ENCODE assay signal across 1 cellular context in genomic region chr5:111301264-111301663, GRCh38.
A peak's percentile ranks its signal among the peaks of the same experiment; 100 is the strongest.
TF ChIP-seq lines count a peak whose summit lies in the region.

No MANE protein-coding gene starts in this region.

TF ChIP-seq in K562, 482 proteins besides CTCF, POLR2A, EP300 and RAD21 (continued from another document):
- no peak for TF ChIP-seq CUX1 (CRISPR knock-in tag; IDR thresholded peaks at IDR 0.05)
- peak; percentile 57; the same call in 1 of the 2 replicates for TF ChIP-seq POLR2H (tag; IDR thresholded peaks at IDR 0.05; ENCODE audit: low read depth)
- TF ChIP-seq THRA (IDR thresholded peaks at IDR 0.05), result no peak
- TF ChIP-seq ATF3 (IDR thresholded peaks at IDR 0.05), result peak; percentile 67
- no peak for TF ChIP-seq ATF3 (CRISPR knock-in tag; conservative IDR thresholded peaks at IDR 0.05)
- TF ChIP-seq ZNF277 (CRISPR knock-in tag; IDR thresholded peaks at IDR 0.05; ENCODE audit: borderline replicate concordance), result no peak
